Comparison of ENCODE assay signal across 21 cellular contexts in genomic region chr6:137654365-137654981, GRCh38.
"Had no signal": no experiment of that assay in that cellular context is flagged by ENCODE, and none has a peak within 500 bp of the region (broad histone marks: within the 10 kb centered on the region; RNA-seq: fewer than 3 reads in every experiment).

No MANE protein-coding gene starts in this region.

- H3K27ac ChIP-seq: RWPE1 had no signal

- ATAC-seq: Panc1, PC-3, T-cell had no signal

- H3K9me3 ChIP-seq: SK-N-SH had no signal

- H3K4me3 Mint-ChIP-seq: T-cell had no signal

- H3K9ac ChIP-seq: SK-N-SH had no signal

- H3K27ac Mint-ChIP-seq: T-cell had no signal

- H3K4me2 ChIP-seq: SK-N-SH had no signal

- H3K36me3 Mint-ChIP-seq: T-cell had no signal

- DNase-seq: IMR-90; NCI-H1092; NCI-H1105 treated with DMSO at 0.1 percent for 48 hours; NCI-H1417 treated with DMSO at 0.1 percent for 48 hours; NCI-H146; NCI-H1694 treated with DMSO at 0.1 percent for 48 hours; NCI-H1930; NCI-H2081; NCI-H2107; NCI-H2227 treated with DMSO at 0.1 percent for 48 hours; NCI-H524; NCI-H526 treated with DMSO at 0.1 percent for 48 hours; NCI-H774; NK-92 treated with Interleukin-12 subunit alpha and Interleukin-12 subunit beta, amount 100 ng/mL, for 24 hours; PC-3; SHP77; SK-N-SH; SW 1271; T-cell had no signal

- H3K4me1 Mint-ChIP-seq: T-cell had no signal
